8 cellular contexts compared by ENCODE assay signal in the genomic region with DNA sequence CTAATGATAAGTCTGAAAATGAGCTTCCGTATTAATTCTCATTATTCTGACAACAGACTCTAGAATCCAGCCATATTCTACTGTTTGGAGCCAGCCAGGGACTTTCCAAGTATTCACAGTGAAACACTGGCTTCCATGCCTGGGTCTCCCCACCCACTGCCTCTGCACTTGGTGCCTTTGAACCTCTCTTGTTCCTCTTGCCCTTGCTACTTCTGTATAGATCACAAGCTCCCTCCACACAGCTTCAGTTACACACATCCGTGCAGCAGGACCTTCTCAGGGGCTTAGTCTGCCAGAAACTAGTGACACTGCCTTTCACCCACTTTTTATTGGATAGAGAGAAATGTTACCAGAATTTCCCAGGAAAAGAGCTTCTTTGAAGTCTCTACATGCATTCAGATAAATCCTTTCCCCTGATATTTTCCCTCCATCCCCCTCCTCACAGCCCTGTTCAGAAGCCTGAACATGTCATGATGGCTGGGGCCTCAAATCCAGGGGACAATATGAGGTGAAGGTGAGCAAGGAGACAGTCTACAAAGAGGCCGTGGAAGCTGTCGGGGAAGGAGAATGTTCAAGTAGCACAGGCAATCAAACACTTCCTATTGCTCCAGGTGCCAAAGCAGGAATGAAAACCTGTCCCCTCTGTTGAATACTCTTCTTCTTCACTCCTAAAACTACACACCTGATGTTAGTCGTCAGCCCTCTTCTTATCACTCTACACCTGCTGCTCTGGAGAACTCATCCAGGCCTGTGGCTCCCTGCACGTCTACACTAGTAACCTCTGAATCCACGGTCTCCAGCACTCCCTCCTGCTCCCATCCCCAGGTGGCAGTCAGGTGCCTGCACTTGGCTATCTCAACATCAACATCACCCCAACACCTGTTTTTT. TPM values are rescaled to one million over a fixed set of nuclear protein-coding genes. Genes with fewer than 3 reads are reported as not detected.
DNase-seq lines count a peak whose midpoint lies in the region; ATAC-seq and TF ChIP-seq lines count a peak whose summit lies in the region.

No MANE protein-coding gene starts in this region.

- in situ Hi-C loops in GM18951 (cut with MboI; ENCODE audit: low sequenced_read_pairs, unreplicated experiment): loop anchor here (5.0 kb wide), 1 partner anchor 38 kb away; no protein-coding TSS in a partner anchor

- no peaks in the 10 kb centered on the region for H3K9me3 ChIP-seq in lung (ENCODE audit: control insufficient read depth in 2 of 2, insufficient read depth in 1 of 2, low read length in 1 of 2)

- H3K36me3 Mint-ChIP-seq in activated naive CD8-positive, alpha-beta T cell treated with anti-CD3 and anti-CD28 coated beads for 36 hours: peaks cover under 1% of the 10 kb centered on the region
- no peaks in the 10 kb centered on the region for H3K36me3 Mint-ChIP-seq in nephron progenitor cell (ENCODE audit: low read depth)

- H3K4me1 ChIP-seq in lung (ENCODE audit: control insufficient read depth in 2 of 2, insufficient read depth in 2 of 2, low read length in 2 of 2): peaks cover 4 to 5% of the 10 kb centered on the region in 2 donors

- 40 to 44% methylated on average over 7 of the region's 7 CpGs for WGBS in lung, 2 donors

- no peak for TF ChIP-seq CTCF in lung (IDR thresholded peaks at IDR 0.05; ENCODE audit: control extremely low read depth, extremely low read depth)
- no peak for TF ChIP-seq CTCF in nephron progenitor cell (IDR thresholded peaks at IDR 0.05)

- H3K27me3 Mint-ChIP-seq in activated naive CD8-positive, alpha-beta T cell treated with anti-CD3 and anti-CD28 coated beads for 36 hours: peaks cover 56% of the 10 kb centered on the region
- H3K27me3 Mint-ChIP-seq in nephron progenitor cell (ENCODE audit: low read depth, poor library complexity): peaks cover 64% of the 10 kb centered on the region

- ATAC-seq in HG03095 (IDR thresholded peaks at IDR 0.05; ENCODE audit: unreplicated experiment): peak; percentile 64
- peak; percentile 92 for ATAC-seq in lung (ENCODE audit: insufficient read depth, low FRiP score)

- H3K4me3 ChIP-seq in lung: no peak overlapping the region

- H3K27me3 ChIP-seq in lung (ENCODE audit: control insufficient read depth, insufficient read depth): no peaks in the 10 kb centered on the region

- TF ChIP-seq POLR2A in GM18951 (IDR thresholded peaks at IDR 0.05; ENCODE audit: extremely low read depth, insufficient read depth, insufficient read length): peak; percentile 56

- H3K4me1 Mint-ChIP-seq in activated naive CD8-positive, alpha-beta T cell treated with anti-CD3 and anti-CD28 coated beads for 36 hours: peaks cover 14% of the 10 kb centered on the region
- H3K4me1 Mint-ChIP-seq in nephron progenitor cell: no peaks in the 10 kb centered on the region

- H3K9me3 Mint-ChIP-seq in activated naive CD8-positive, alpha-beta T cell treated with anti-CD3 and anti-CD28 coated beads for 36 hours: peaks cover 3% of the 10 kb centered on the region
- peaks cover 2% of the 10 kb centered on the region for H3K9me3 Mint-ChIP-seq in nephron progenitor cell

- no peak overlapping the region for H3K4me3 Mint-ChIP-seq in activated naive CD8-positive, alpha-beta T cell treated with anti-CD3 and anti-CD28 coated beads for 36 hours
- H3K4me3 Mint-ChIP-seq in nephron progenitor cell: no peak overlapping the region

- no peaks in the 10 kb centered on the region for H3K36me3 ChIP-seq in lung (ENCODE audit: control insufficient read depth in 2 of 2, insufficient read depth in 2 of 2, low read length in 2 of 2)

- peak overlapping the region; percentile 81 for H3K27ac Mint-ChIP-seq in activated naive CD8-positive, alpha-beta T cell treated with anti-CD3 and anti-CD28 coated beads for 36 hours
- no peak overlapping the region for H3K27ac Mint-ChIP-seq in nephron progenitor cell

- DNase-seq in AG08395 (ENCODE audit: low spot score) (peak; percentile 10), lung (ENCODE audit: low spot score) (peak; percentile 69), nephron progenitor cell (no peak), HUDEP-2 (lab: John Stamatoyannopoulos, UW; ENCODE audit: unreplicated experiment in 76 of 76) (no peak)
- no peak for DNase-seq in activated naive CD8-positive, alpha-beta T cell treated with anti-CD3 and anti-CD28 coated beads for 36 hours
- no peak for DNase-seq in activated effector memory CD4-positive, alpha-beta T cell treated with Interleukin-2 at 50 U/mL for 16 hours

- H3K27ac ChIP-seq in lung (ENCODE audit: low read depth in 1 of 2, low read length in 1 of 2): peak overlapping the region; percentile 10 to 88

RNA-seq across cellular contexts. Expression of gene HLA-DOA, which starts 20.1 kb away (rescaled TPM):
- total RNA-seq in activated naive CD8-positive, alpha-beta T cell treated with anti-CD3 and anti-CD28 coated beads for 36 hours: 1 to 10 TPM; 9.8 to 9.9 TPM
- 10 to 100 TPM; 20.7 to 26.4 TPM for total RNA-seq in lung
- polyA plus RNA-seq in lung: 10 to 100 TPM in 1 of 2 donors, 1 to 10 TPM in 1; 4.6 to 12.8 TPM

RNA-seq across cellular contexts. Expression of gene HLA-DPA1, which starts 43.9 kb away (rescaled TPM):
- 10 to 100 TPM; 14.7 to 16.3 TPM for total RNA-seq in activated naive CD8-positive, alpha-beta T cell treated with anti-CD3 and anti-CD28 coated beads for 36 hours
- total RNA-seq in lung: 100 to 1,000 TPM in 1 of 2 donors, 10 to 100 TPM in 1; 96.2 to 321 TPM
- polyA plus RNA-seq in lung: 100 to 1,000 TPM; 105 to 184 TPM

RNA-seq across cellular contexts. Expression of gene HLA-DPB1, which starts 46.2 kb away (rescaled TPM):
- total RNA-seq in activated naive CD8-positive, alpha-beta T cell treated with anti-CD3 and anti-CD28 coated beads for 36 hours: 1 to 10 TPM; 8.2 to 9.3 TPM
- total RNA-seq in lung: 100 to 1,000 TPM in 1 of 2 donors, 10 to 100 TPM in 1; 69.8 to 235 TPM
- 100 to 1,000 TPM; 170 to 240 TPM for polyA plus RNA-seq in lung

Comparison
In these comparisons a context has a peak if more than half of its experiments do, and no peak if none do; other contexts are left out.
1. DNase-seq: peak in AG08395 (single experiment) and lung (single experiment); none in activated naive CD8-positive, alpha-beta T cell treated with anti-CD3 and anti-CD28 coated beads for 36 hours (single experiment), nephron progenitor cell (single experiment), HUDEP-2 (0 of 76) and activated effector memory CD4-positive, alpha-beta T cell treated with Interleukin-2 at 50 U/mL for 16 hours (single experiment).
2. RNA of gene HLA-DPA1, which starts 43.9 kb away (total RNA-seq): 96.2 to 321 TPM in lung; 14.7 to 16.3 TPM in activated naive CD8-positive, alpha-beta T cell treated with anti-CD3 and anti-CD28 coated beads for 36 hours; every median in the first group is over 4 times any median in the second.
3. RNA of gene HLA-DPB1, which starts 46.2 kb away (total RNA-seq): 69.8 to 235 TPM in lung; 8.2 to 9.3 TPM in activated naive CD8-positive, alpha-beta T cell treated with anti-CD3 and anti-CD28 coated beads for 36 hours; every median in the first group is over 4 times any median in the second.